Comparison of ENCODE assay signal across 11 cellular contexts in genomic region chr17:45130640-45131293, GRCh38. TPM values are rescaled to one million over a fixed set of nuclear protein-coding genes. Genes with fewer than 3 reads are reported as not detected.
DNase-seq lines count a peak whose midpoint lies in the region; ATAC-seq and TF ChIP-seq lines count a peak whose summit lies in the region.
"Had no signal": no experiment of that assay in that cellular context is flagged by ENCODE, and none has a peak within 500 bp of the region (broad histone marks: within the 10 kb centered on the region; RNA-seq: fewer than 3 reads in every experiment).

No MANE protein-coding gene starts in this region.

- no peak overlapping the region for H3K9ac ChIP-seq in SK-N-SH
- H3K9ac ChIP-seq in adipocyte (ENCODE audit: low read length) = peak overlapping the region; percentile 92

- ATAC-seq in SK-N-SH treated with all-trans-retinoic acid at 6 μM for 48 hours (no peak), GM21717 (IDR thresholded peaks at IDR 0.05; ENCODE audit: unreplicated experiment) (no peak)

- TF ChIP-seq EP300 in SK-N-SH (IDR thresholded peaks at IDR 0.05; ENCODE audit: borderline replicate concordance in 1 of 2, low read depth in 1 of 2, low read length in 1 of 2) (no peak), suprapubic skin (IDR thresholded peaks at IDR 0.05) (no peak)

- H3K79me2 ChIP-seq in SK-N-SH (ENCODE audit: insufficient read depth) = peaks cover 64% of the 10 kb centered on the region

- WGBS in SK-N-SH (ENCODE audit: low lambda C conversion rate) = 90% methylated on average over 7 of the region's 8 CpGs
- 65% methylated on average over 7 of the region's 8 CpGs for WGBS in suprapubic skin

- DNase-seq in SK-N-SH (no peak), adipocyte (ENCODE audit: low read depth) (peak; percentile 38), suprapubic skin (ENCODE audit: low spot score in 2 of 2) (no peak), NCI-H2171 treated with DMSO at 0.1 percent for 48 hours (lab: John Stamatoyannopoulos, UW) (no peak), COLO829 (ENCODE audit: low spot score) (no peak)
- DNase-seq: MV-4-11; stimulated activated CD4-positive, alpha-beta T cell treated with anti-CD3 and anti-CD28 coated beads, Interleukin-4, amount 100 ng/mL, for 4 hours had no signal

- peaks cover 13% of the 10 kb centered on the region for H3F3A ChIP-seq in SK-N-SH (replicated peaks; ENCODE audit: insufficient read depth)

- peak overlapping the region; percentile 88 for H3K4me2 ChIP-seq in SK-N-SH

- H3K36me3 ChIP-seq in SK-N-SH (replicated peaks in 1 of 2; ENCODE audit: control insufficient read depth in 1 of 2, insufficient read depth in 2 of 2, low read length in 1 of 2) (no peaks in the 10 kb centered on the region), adipocyte (ENCODE audit: control insufficient read depth, insufficient read depth, low read length, severe bottlenecking) (no peaks in the 10 kb centered on the region), suprapubic skin (no peaks in the 10 kb centered on the region)

- POLR2A ChIA-PET in SK-N-SH (lab: Yijun Ruan, JAX) = no interaction called here

- H3K9me3 ChIP-seq in SK-N-SH (no peaks in the 10 kb centered on the region), adipocyte (ENCODE audit: control insufficient read depth, low read length) (no peaks in the 10 kb centered on the region), suprapubic skin (no peaks in the 10 kb centered on the region)

- H3K4me3 ChIP-seq in SK-N-SH (ENCODE audit: low read depth in 2 of 2, low read length in 1 of 2) (peak overlapping the region; percentile 88 to 99; a peak in 3 of 4 replicates), adipocyte (ENCODE audit: low read length) (peak overlapping the region; percentile 83), suprapubic skin (peak overlapping the region; percentile 96)

- H3K9me2 ChIP-seq in SK-N-SH = no peaks in the 10 kb centered on the region

- CTCF ChIA-PET in SK-N-SH (lab: Yijun Ruan, JAX) = interaction anchor here (0.6 to 10.8 kb wide), 17 partner anchors 7 to 213 kb away, joined by 3 to 209 read pairs (median 11); partner anchors contain the start of genes DCAKD and HEXIM1

- TF ChIP-seq RAD21 in SK-N-SH (IDR thresholded peaks at IDR 0.05; ENCODE audit: low read length) = no peak

- H2AFZ ChIP-seq in SK-N-SH (ENCODE audit: low read depth) = no peak overlapping the region

- no peaks in the 10 kb centered on the region for H4K20me1 ChIP-seq in SK-N-SH (ENCODE audit: insufficient read depth)

- H3K4me1 ChIP-seq in SK-N-SH (ENCODE audit: control insufficient read depth in 1 of 2, insufficient read depth in 2 of 2, low read depth in 1 of 2, low read length in 1 of 2) (peaks cover 23 to 29% of the 10 kb centered on the region in 2 experiments; a peak in 3 of 4 replicates), adipocyte (ENCODE audit: control insufficient read depth, insufficient read depth, low read length) (peaks cover 40% of the 10 kb centered on the region), suprapubic skin (peaks cover 60% of the 10 kb centered on the region)

- TF ChIP-seq POLR2A in suprapubic skin (IDR thresholded peaks at IDR 0.05) = no peak

- TF ChIP-seq CTCF in SK-N-SH (IDR thresholded peaks at IDR 0.05) (no peak), suprapubic skin (IDR thresholded peaks at IDR 0.05) (no peak)

- H3K27me3 ChIP-seq in SK-N-SH (ENCODE audit: insufficient read depth) = no peaks in the 10 kb centered on the region
- H3K27me3 ChIP-seq in adipocyte (replicated peaks; ENCODE audit: control insufficient read depth, insufficient read depth, low read length) = no peaks in the 10 kb centered on the region
- no peaks in the 10 kb centered on the region for H3K27me3 ChIP-seq in layer of hippocampus (ENCODE audit: control insufficient read depth, insufficient read depth, low read length)
- no peaks in the 10 kb centered on the region for H3K27me3 ChIP-seq in suprapubic skin

- H3K27ac ChIP-seq in SK-N-SH (ENCODE audit: low read depth in 2 of 2, low read length in 1 of 2) (no peak overlapping the region), layer of hippocampus (ENCODE audit: low read depth, low read length) (peak overlapping the region; percentile 30), suprapubic skin (no peak overlapping the region)
- H3K27ac ChIP-seq: 22Rv1 had no signal

TF ChIP-seq in SK-N-SH, 30 proteins besides CTCF, POLR2A, EP300 and RAD21 (continues in another document):
- no peak for TF ChIP-seq REST (IDR thresholded peaks at IDR 0.05; ENCODE audit: low read depth, low read length)
- no peak for TF ChIP-seq CHD2 (IDR thresholded peaks at IDR 0.05; ENCODE audit: low read length, partially characterized antibody)
- TF ChIP-seq MAX (IDR thresholded peaks at IDR 0.05; ENCODE audit: low read depth) = no peak
- TF ChIP-seq JUND (IDR thresholded peaks at IDR 0.05) = no peak

TF ChIP-seq in SK-N-SH treated with all-trans-retinoic acid at 6 μM for 48 hours, 23 proteins besides CTCF, POLR2A, EP300 and RAD21 (continues in another document):
- TF ChIP-seq BACH2 (CRISPR knock-in tag; IDR thresholded peaks at IDR 0.05; ENCODE audit: borderline replicate concordance) (no peak), CSRNP3 (CRISPR knock-in tag; IDR thresholded peaks at IDR 0.05) (no peak), OSR1 (CRISPR knock-in tag; IDR thresholded peaks at IDR 0.05) (no peak), ZNF70 (CRISPR knock-in tag; IDR thresholded peaks at IDR 0.05) (no peak), TOX (CRISPR knock-in tag; IDR thresholded peaks at IDR 0.05; ENCODE audit: borderline replicate concordance) (no peak), ZFP30 (CRISPR knock-in tag; IDR thresholded peaks at IDR 0.05) (no peak), SNAI2 (CRISPR knock-in tag; IDR thresholded peaks at IDR 0.05) (no peak), TSHZ2 (CRISPR knock-in tag; IDR thresholded peaks at IDR 0.05) (no peak)

RNA-seq across cellular contexts. Expression of gene PLCD3, which starts 1.5 kb away (rescaled TPM):
- polyA plus RNA-seq in SK-N-SH (2012; rRNA removed) = 51.7 and 59.7 TPM in 2 replicates
- polyA plus RNA-seq in SK-N-SH (2012; cell fraction: cytosol; rRNA removed) = 29.6 and 51.7 TPM in 2 replicates
- 71.1 and 76.2 TPM in 2 replicates for polyA plus RNA-seq in SK-N-SH (2012; cell fraction: nucleus; rRNA removed)
- 10 to 100 TPM; 44.7 to 87.1 (median 58.3) TPM for total RNA-seq in suprapubic skin

RNA-seq across cellular contexts. Expression of gene ACBD4, which starts 4.7 kb away (rescaled TPM):
- polyA plus RNA-seq in SK-N-SH (2012; rRNA removed) = 15.8 and 18.1 TPM in 2 replicates
- polyA plus RNA-seq in SK-N-SH (2012; cell fraction: cytosol; rRNA removed) = 4.4 and 7.8 TPM in 2 replicates
- 101 and 115 TPM in 2 replicates for polyA plus RNA-seq in SK-N-SH (2012; cell fraction: nucleus; rRNA removed)
- 10 to 100 TPM in 2 of 4 donors, 1 to 10 TPM in 2; 6.2 to 37.7 (median 10.9) TPM for total RNA-seq in suprapubic skin

RNA-seq across cellular contexts. Expression of gene HEXIM1, which starts 17.5 kb away (rescaled TPM):
- 16.1 and 20.7 TPM in 2 replicates for polyA plus RNA-seq in SK-N-SH (2012; rRNA removed)
- polyA plus RNA-seq in SK-N-SH (2012; cell fraction: cytosol; rRNA removed) = 17.7 and 18.6 TPM in 2 replicates
- 9.6 and 10.6 TPM in 2 replicates for polyA plus RNA-seq in SK-N-SH (2012; cell fraction: nucleus; rRNA removed)
- total RNA-seq in suprapubic skin = 10 to 100 TPM; 23.1 to 35.6 (median 27.8) TPM

RNA-seq across cellular contexts. Expression of gene HEXIM2, which starts 30.9 kb away (rescaled TPM):
- polyA plus RNA-seq in SK-N-SH (2012; rRNA removed) = 8.4 and 9.3 TPM in 2 replicates
- 5.1 and 6.6 TPM in 2 replicates for polyA plus RNA-seq in SK-N-SH (2012; cell fraction: cytosol; rRNA removed)
- 8.7 and 14.7 TPM in 2 replicates for polyA plus RNA-seq in SK-N-SH (2012; cell fraction: nucleus; rRNA removed)
- 10 to 100 TPM in 1 of 4 donors, 1 to 10 TPM in 3; 2.2 to 10.4 (median 4.4) TPM for total RNA-seq in suprapubic skin
